Comparison of ENCODE assay signal across 8 cellular contexts in the genomic region with DNA sequence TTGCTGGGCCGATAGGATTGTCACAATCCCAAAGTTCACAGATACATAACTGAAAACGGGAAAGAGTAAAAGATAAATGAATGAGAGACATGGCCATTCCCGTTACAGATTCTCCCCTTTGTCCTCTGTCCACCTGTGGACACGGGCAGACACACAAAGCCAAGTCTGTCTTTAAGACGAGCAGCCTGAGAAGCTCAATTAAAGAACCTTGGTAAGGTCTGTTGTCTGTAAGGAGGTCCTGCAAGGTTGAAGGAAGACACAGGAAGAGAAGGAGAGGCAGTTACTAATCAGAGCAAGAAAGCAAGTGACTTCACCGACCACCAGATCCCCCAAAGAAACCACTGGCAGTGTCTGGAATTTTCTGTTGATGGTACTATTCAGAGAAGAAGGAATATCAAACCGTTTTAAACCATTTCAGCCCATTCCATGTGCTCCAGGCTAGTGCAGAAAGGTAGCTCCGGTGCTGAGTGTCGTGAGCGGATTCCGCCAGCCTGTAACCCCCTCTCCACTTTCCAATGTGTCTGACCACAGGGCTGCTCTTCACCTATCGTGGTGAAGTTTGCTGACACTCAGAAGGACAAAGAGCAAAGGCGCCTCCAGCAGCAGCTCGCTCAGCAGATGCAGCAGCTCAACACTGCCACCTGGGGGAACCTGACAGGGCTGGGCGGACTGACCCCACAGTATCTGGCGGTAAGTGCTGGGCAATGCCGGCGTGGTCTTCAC.
DNase-seq lines count a peak whose midpoint lies in the region; TF ChIP-seq lines count a peak whose summit lies in the region.

No MANE protein-coding gene starts in this region.

- no peak overlapping the region for H2AFZ ChIP-seq in mesenchymal stem cell (ENCODE audit: low read depth, low read length)

- no peak overlapping the region for H3K27ac ChIP-seq in mesenchymal stem cell (ENCODE audit: low read length, poor library complexity, severe bottlenecking)

- no peak overlapping the region for H4K91ac ChIP-seq in mesenchymal stem cell (ENCODE audit: low read length)

- no peak overlapping the region for H4K8ac ChIP-seq in mesenchymal stem cell (ENCODE audit: low read length)

- no peak overlapping the region for H2BK120ac ChIP-seq in mesenchymal stem cell (ENCODE audit: low read depth, low read length)

- in situ Hi-C loops in HAP-1 (cut with MboI; ENCODE audit: low sequenced_read_pairs) = loop anchor here (10.0 to 25.0 kb wide), 2 partner anchors 155 to 1933 kb away; no protein-coding TSS in a partner anchor

- no peak overlapping the region for H3K4me3 ChIP-seq in HAP-1
- H3K4me3 ChIP-seq in mesenchymal stem cell (ENCODE audit: insufficient read depth in 1 of 2, low read depth in 1 of 2, low read length in 2 of 2) = no peak overlapping the region

- H3K14ac ChIP-seq in mesenchymal stem cell (ENCODE audit: low read length in 2 of 2) = no peak overlapping the region

- peak; percentile 30 for DNase-seq in GM10266 (ENCODE audit: extremely low spot score)
- peak; percentile 77 to 93 for DNase-seq in HAP-1 (ENCODE audit: low spot score in 2 of 2)
- DNase-seq in NCI-H1048 (lab: John Stamatoyannopoulos, UW) = peak; percentile 21
- DNase-seq in activated CD4-positive, alpha-beta T cell treated with anti-CD3 and anti-CD28 coated beads, Interleukin-2, amount 50 U/mL, for 48 hours = peak; percentile 84 to 85
- peak; percentile 56 to 70 for DNase-seq in dermis microvascular lymphatic vessel endothelial cell (ENCODE audit: low read depth in 2 of 2)
- DNase-seq in mesenchymal stem cell = peak; percentile 63
- peak; percentile 71 to 72 for DNase-seq in stimulated activated CD8-positive, alpha-beta memory T cell treated with anti-CD3 and anti-CD28 coated beads, Interleukin-2, amount 100 ng/mL, for 48 hours (ENCODE audit: low read depth in 2 of 2)
- no peak for DNase-seq in NCI-H446 treated with DMSO at 0.1 percent for 48 hours (lab: John Stamatoyannopoulos, UW)

- TF ChIP-seq CTCF in GM10266 (IDR thresholded peaks at IDR 0.05; ENCODE audit: control insufficient read depth, insufficient read depth, low read depth, missing control alignments) = peak; percentile 80

- 27% methylated on average over 16 of the region's 18 CpGs for WGBS in mesenchymal stem cell

- H2BK15ac ChIP-seq in mesenchymal stem cell (ENCODE audit: low read depth, poor library complexity, severe bottlenecking) = no peak overlapping the region

- no peak overlapping the region for H3K23ac ChIP-seq in mesenchymal stem cell (ENCODE audit: low read length in 2 of 2)

- no peak overlapping the region for H3K9ac ChIP-seq in mesenchymal stem cell (ENCODE audit: low read length)

- peaks cover 2% of the 10 kb centered on the region for H3K79me1 ChIP-seq in mesenchymal stem cell (replicated peaks; ENCODE audit: low read length, poor library complexity, severe bottlenecking)

- no peak overlapping the region for H3K18ac ChIP-seq in mesenchymal stem cell (ENCODE audit: low read depth in 1 of 2, low read length in 2 of 2)

- peak overlapping the region in 1 of 2 experiments; percentile 67 for H2BK12ac ChIP-seq in mesenchymal stem cell (ENCODE audit: low read length in 2 of 2)

- H3K27me3 ChIP-seq in HAP-1 (ENCODE audit: low read depth) = no peaks in the 10 kb centered on the region
- H3K27me3 ChIP-seq in mesenchymal stem cell (ENCODE audit: control insufficient read depth in 1 of 2, insufficient read depth in 1 of 2, low read length in 2 of 2) = no peaks in the 10 kb centered on the region

- H3K4me2 ChIP-seq in mesenchymal stem cell (ENCODE audit: low read length, poor library complexity, severe bottlenecking) = peak overlapping the region; percentile 24

- peaks cover 11% of the 10 kb centered on the region for H3K4me1 ChIP-seq in HAP-1
- peaks cover 2% of the 10 kb centered on the region for H3K4me1 ChIP-seq in mesenchymal stem cell (ENCODE audit: control insufficient read depth, insufficient read depth, low read depth, low read length)

- H2BK5ac ChIP-seq in mesenchymal stem cell (ENCODE audit: low read depth, low read length, poor library complexity, severe bottlenecking) = no peak overlapping the region

- no peaks in the 10 kb centered on the region for H3K9me3 ChIP-seq in HAP-1
- no peaks in the 10 kb centered on the region for H3K9me3 ChIP-seq in mesenchymal stem cell (ENCODE audit: control insufficient read depth, low read length)

- H3K36me3 ChIP-seq in HAP-1 (replicated peaks) (no peaks in the 10 kb centered on the region), mesenchymal stem cell (ENCODE audit: control insufficient read depth in 1 of 2, insufficient read depth in 2 of 2, low read depth in 1 of 2, low read length in 2 of 2) (peaks cover 14 to 62% of the 10 kb centered on the region in 2 experiments)

- H2AK5ac ChIP-seq in mesenchymal stem cell (ENCODE audit: low read length, severe bottlenecking) = no peak overlapping the region

- no peak overlapping the region for H3K4ac ChIP-seq in mesenchymal stem cell (ENCODE audit: low read depth in 1 of 2, low read length in 2 of 2)
